In the genomic region with DNA sequence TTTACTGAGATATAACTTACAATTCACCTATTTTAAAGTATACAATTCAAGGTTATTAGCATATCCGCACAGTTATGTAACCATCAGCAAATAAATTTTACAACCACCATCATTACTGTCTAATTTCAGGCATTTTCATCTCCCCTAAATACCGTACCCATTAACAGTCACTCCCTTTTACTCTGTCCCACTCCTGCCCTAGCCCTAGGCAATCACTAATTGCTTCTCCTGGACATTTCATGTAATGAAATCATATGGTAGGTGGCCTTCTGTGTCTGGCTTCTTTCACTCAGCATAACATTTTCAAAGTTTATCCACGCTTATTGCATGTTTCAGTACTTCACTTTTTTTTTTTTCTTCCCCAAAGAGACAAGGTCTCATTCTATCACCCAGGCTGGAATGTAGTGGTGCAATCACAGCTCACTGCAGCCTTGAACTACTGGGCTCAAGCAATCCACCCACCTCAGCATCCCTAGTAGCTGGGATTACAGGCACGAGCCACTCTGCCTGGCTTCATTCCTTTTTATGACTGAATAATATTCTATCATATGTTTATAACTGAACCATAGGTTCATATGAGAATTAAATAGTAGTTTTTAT, we compare ENCODE assay signal across 18 cellular contexts.
"Had no signal": no experiment of that assay in that cellular context is flagged by ENCODE, and none has a peak within 500 bp of the region (broad histone marks: within the 10 kb centered on the region; RNA-seq: fewer than 3 reads in every experiment).

No MANE protein-coding gene starts in this region.

- H3K36me3 ChIP-seq: prostate gland, tibial artery, uterus had no signal

- H3K4me1 ChIP-seq: foreskin keratinocyte, prostate gland, tibial artery, upper lobe of left lung, uterus had no signal

- H2AFZ ChIP-seq: parathyroid adenoma had no signal

- H3K27me3 Mint-ChIP-seq: dendritic cell treated with granulocyte-macrophage colony-stimulating factor and Interleukin-4, amounts not matched to agents 40 ng/mL and 50 ng/mL, for 4 days; effector memory CD8-positive, alpha-beta T cell; naive thymus-derived CD4-positive, alpha-beta T cell; stimulated activated memory B cell treated with anti-CD40 and anti-IgM and Interleukin-4, amounts not matched to agents 10 μg/mL and 1 μg/mL and 100 μg/mL, for 72 hours; stimulated activated naive CD8-positive, alpha-beta T cell treated with anti-CD3 and anti-CD28 coated beads, Interleukin-15, Interleukin-2, amounts not matched to agents 100 ng/mL and 50 ng/mL, for 24 hours had no signal

- H3K27ac ChIP-seq: epithelial cell of prostate, esophagus muscularis mucosa, foreskin keratinocyte, parathyroid adenoma, prostate gland, skin epidermis, tibial artery, upper lobe of left lung, uterus had no signal

- H3K4me3 Mint-ChIP-seq: dendritic cell treated with granulocyte-macrophage colony-stimulating factor and Interleukin-4, amounts not matched to agents 40 ng/mL and 50 ng/mL, for 4 days; effector memory CD8-positive, alpha-beta T cell; naive thymus-derived CD4-positive, alpha-beta T cell; nephron progenitor cell; stimulated activated memory B cell treated with anti-CD40 and anti-IgM and Interleukin-4, amounts not matched to agents 10 μg/mL and 1 μg/mL and 100 μg/mL, for 72 hours; stimulated activated naive CD8-positive, alpha-beta T cell treated with anti-CD3 and anti-CD28 coated beads, Interleukin-15, Interleukin-2, amounts not matched to agents 100 ng/mL and 50 ng/mL, for 24 hours had no signal

- H3K27me3 ChIP-seq: esophagus muscularis mucosa, foreskin keratinocyte, tibial artery, upper lobe of left lung, uterus had no signal

- H3K27ac Mint-ChIP-seq: dendritic cell treated with granulocyte-macrophage colony-stimulating factor and Interleukin-4, amounts not matched to agents 40 ng/mL and 50 ng/mL, for 4 days; nephron progenitor cell; stimulated activated memory B cell treated with anti-CD40 and anti-IgM and Interleukin-4, amounts not matched to agents 10 μg/mL and 1 μg/mL and 100 μg/mL, for 72 hours; stimulated activated naive CD8-positive, alpha-beta T cell treated with anti-CD3 and anti-CD28 coated beads, Interleukin-15, Interleukin-2, amounts not matched to agents 100 ng/mL and 50 ng/mL, for 24 hours had no signal

- H3K9me3 Mint-ChIP-seq: dendritic cell treated with granulocyte-macrophage colony-stimulating factor and Interleukin-4, amounts not matched to agents 40 ng/mL and 50 ng/mL, for 4 days; effector memory CD8-positive, alpha-beta T cell; naive thymus-derived CD4-positive, alpha-beta T cell; nephron progenitor cell; stimulated activated memory B cell treated with anti-CD40 and anti-IgM and Interleukin-4, amounts not matched to agents 10 μg/mL and 1 μg/mL and 100 μg/mL, for 72 hours; stimulated activated naive CD8-positive, alpha-beta T cell treated with anti-CD3 and anti-CD28 coated beads, Interleukin-15, Interleukin-2, amounts not matched to agents 100 ng/mL and 50 ng/mL, for 24 hours had no signal

- H3K9me3 ChIP-seq: esophagus muscularis mucosa, prostate gland, tibial artery, upper lobe of left lung, uterus had no signal

- H3K4me3 ChIP-seq: esophagus muscularis mucosa, prostate gland, skin epidermis, tibial artery, upper lobe of left lung, uterus had no signal

- H3K9ac ChIP-seq: parathyroid adenoma had no signal

- DNase-seq: effector memory CD8-positive, alpha-beta T cell; foreskin keratinocyte; kidney glomerular epithelial cell; naive thymus-derived CD4-positive, alpha-beta T cell; nephron progenitor cell; stimulated activated CD4-positive, alpha-beta T cell treated with anti-CD3 and anti-CD28 coated beads, Interleukin-12 subunit alpha, Interleukin-12 subunit beta, amount 100 ng/mL, for 4 hours; stimulated activated CD4-positive, alpha-beta T cell treated with anti-CD3 and anti-CD28 coated beads, Interleukin-4, amount 100 ng/mL, for 1 hour; tibial artery; upper lobe of left lung; uterus had no signal
